In the genomic region with DNA sequence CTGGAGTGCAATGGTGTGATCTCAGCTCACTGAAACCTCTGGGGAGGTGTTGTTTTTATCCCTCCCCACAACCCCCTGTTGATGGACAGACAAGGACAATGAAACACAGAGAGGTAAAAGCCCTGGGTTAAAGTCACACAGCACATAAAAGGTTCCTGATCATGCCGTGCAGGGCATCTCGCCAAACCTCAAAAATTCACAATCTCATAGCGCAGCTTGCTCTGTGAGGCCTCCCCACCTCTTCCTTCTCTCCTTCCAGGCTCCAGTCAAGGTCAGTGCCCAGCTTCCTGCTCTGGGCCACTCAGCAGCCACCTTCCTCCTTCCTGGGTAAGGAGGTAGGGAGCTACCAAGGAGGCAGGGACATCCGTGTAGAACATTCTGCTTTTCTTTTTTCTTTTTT, we compare ENCODE assay signal across 1 cellular context.
TF ChIP-seq lines count a peak whose summit lies in the region.

No MANE protein-coding gene starts in this region.

TF ChIP-seq in SK-N-SH, 30 proteins besides CTCF, POLR2A, EP300 and RAD21:
- TF ChIP-seq, protein P1, sequence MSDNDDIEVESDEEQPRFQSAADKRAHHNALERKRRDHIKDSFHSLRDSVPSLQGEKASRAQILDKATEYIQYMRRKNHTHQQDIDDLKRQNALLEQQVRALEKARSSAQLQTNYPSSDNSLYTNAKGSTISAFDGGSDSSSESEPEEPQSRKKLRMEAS (IDR thresholded peaks at IDR 0.05; ENCODE audit: low read depth): 0 out of 2 replicates have a peak, but pooled peaks have one; percentile 29
- no peak for TF ChIP-seq YY1 (IDR thresholded peaks at IDR 0.05; ENCODE audit: low read depth)
- peak; percentile 73 for TF ChIP-seq NFIC (IDR thresholded peaks at IDR 0.05; ENCODE audit: borderline replicate concordance)
- TF ChIP-seq, protein P2, sequence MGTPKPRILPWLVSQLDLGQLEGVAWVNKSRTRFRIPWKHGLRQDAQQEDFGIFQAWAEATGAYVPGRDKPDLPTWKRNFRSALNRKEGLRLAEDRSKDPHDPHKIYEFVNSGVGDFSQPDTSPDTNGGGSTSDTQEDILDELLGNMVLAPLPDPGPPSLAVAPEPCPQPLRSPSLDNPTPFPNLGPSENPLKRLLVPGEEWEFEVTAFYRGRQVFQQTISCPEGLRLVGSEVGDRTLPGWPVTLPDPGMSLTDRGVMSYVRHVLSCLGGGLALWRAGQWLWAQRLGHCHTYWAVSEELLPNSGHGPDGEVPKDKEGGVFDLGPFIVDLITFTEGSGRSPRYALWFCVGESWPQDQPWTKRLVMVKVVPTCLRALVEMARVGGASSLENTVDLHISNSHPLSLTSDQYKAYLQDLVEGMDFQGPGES (IDR thresholded peaks at IDR 0.05; ENCODE audit: low read depth, low read length): no peak
- TF ChIP-seq FOXM1 (IDR thresholded peaks at IDR 0.05; ENCODE audit: low read depth): no peak
